Comparison of ENCODE assay signal across 17 cellular contexts in genomic region chr11:12786450-12786849, GRCh38.
DNase-seq lines count a peak whose midpoint lies in the region; ATAC-seq and TF ChIP-seq lines count a peak whose summit lies in the region.
"Had no signal": no experiment of that assay in that cellular context is flagged by ENCODE, and none has a peak within 500 bp of the region (broad histone marks: within the 10 kb centered on the region; RNA-seq: fewer than 3 reads in every experiment).

No MANE protein-coding gene starts in this region.

- H3K9ac ChIP-seq in smooth muscle cell (ENCODE audit: low read depth) = no peak overlapping the region

- TF ChIP-seq POLR2A in heart left ventricle (IDR thresholded peaks at IDR 0.05) = no peak

- TF ChIP-seq CTCF in heart left ventricle (IDR thresholded peaks at IDR 0.05) (no peak), right atrium auricular region (IDR thresholded peaks at IDR 0.05) (no peak), brain (conservative IDR thresholded peaks at IDR 0.05) (no peak), smooth muscle cell (IDR thresholded peaks at IDR 0.05; ENCODE audit: borderline replicate concordance, insufficient read depth, poor library complexity, severe bottlenecking) (no peak)

- 63 to 75% (median 69%) methylated on average over 4 of the region's 4 CpGs for WGBS in heart left ventricle, 4 donors
- WGBS in mesodermal cell (ENCODE audit: insufficient coverage in 2 of 2), 2 experiments = 100% methylated on average over 1 of the region's 4 CpGs
- 95% methylated on average over 4 of the region's 4 CpGs for WGBS in smooth muscle cell (ENCODE audit: low lambda C conversion rate)

- H3K9me3 Mint-ChIP-seq in brain = peaks cover 0 to 2% (median 0%) of the 10 kb centered on the region in 5 experiments

- no peaks in the 10 kb centered on the region for H3K27me3 Mint-ChIP-seq in brain

- H3F3A ChIP-seq in smooth muscle cell (ENCODE audit: low read depth) = peaks cover 18% of the 10 kb centered on the region

- no peak overlapping the region for H3K27ac ChIP-seq in heart left ventricle
- no peak overlapping the region for H3K27ac ChIP-seq in right atrium auricular region
- H3K27ac ChIP-seq in mesodermal cell (ENCODE audit: low read depth, low read length, severe bottlenecking) = peak overlapping the region; percentile 36
- peak overlapping the region; percentile 80 for H3K27ac ChIP-seq in smooth muscle cell (ENCODE audit: low read depth)
- H3K27ac ChIP-seq in SJCRH30 = no peak overlapping the region
- H3K27ac ChIP-seq: HL-60, PC-9 had no signal

- H3K9me3 ChIP-seq in heart left ventricle (no peaks in the 10 kb centered on the region), right atrium auricular region (no peaks in the 10 kb centered on the region), mesodermal cell (ENCODE audit: control insufficient read depth, low read length) (no peaks in the 10 kb centered on the region), smooth muscle cell (replicated peaks; ENCODE audit: low read depth) (no peaks in the 10 kb centered on the region), SJCRH30 (replicated peaks) (no peaks in the 10 kb centered on the region)

- H3K4me3 ChIP-seq in heart left ventricle (no peak overlapping the region), right atrium auricular region (no peak overlapping the region), mesodermal cell (ENCODE audit: extremely low read depth, insufficient read depth, low read length, poor library complexity, severe bottlenecking) (no peak overlapping the region), smooth muscle cell (no peak overlapping the region), SJCRH30 (no peak overlapping the region)
- H3K4me3 ChIP-seq: PC-9 had no signal

- H3K4me2 ChIP-seq in smooth muscle cell = no peak overlapping the region
- H3K4me2 ChIP-seq: PC-9 had no signal

- H3K36me3 ChIP-seq in heart left ventricle (no peaks in the 10 kb centered on the region), right atrium auricular region (no peaks in the 10 kb centered on the region), mesodermal cell (ENCODE audit: control insufficient read depth, insufficient read depth, low read length) (peaks cover 62% of the 10 kb centered on the region), smooth muscle cell (ENCODE audit: low read depth) (no peaks in the 10 kb centered on the region), SJCRH30 (no peaks in the 10 kb centered on the region; the same call in 1 of the 2 replicates)

- peaks cover 59% of the 10 kb centered on the region for H3K4me1 Mint-ChIP-seq in brain
- H3K4me1 Mint-ChIP-seq: CD14-positive monocyte, IgD-negative memory B cell had no signal

- H3K27ac Mint-ChIP-seq in brain = peak overlapping the region in 3 of 5 experiments; percentile 28 to 62 (median 29)
- H3K27ac Mint-ChIP-seq: CD14-positive monocyte, IgD-negative memory B cell had no signal

- peaks cover 89% of the 10 kb centered on the region for H4K20me1 ChIP-seq in smooth muscle cell (ENCODE audit: low read depth)

- no peaks in the 10 kb centered on the region for H3K27me3 ChIP-seq in heart left ventricle
- H3K27me3 ChIP-seq in right atrium auricular region = no peaks in the 10 kb centered on the region
- H3K27me3 ChIP-seq in smooth muscle cell (ENCODE audit: low read depth) = no peaks in the 10 kb centered on the region
- H3K27me3 ChIP-seq in SJCRH30 = no peaks in the 10 kb centered on the region

- no peak overlapping the region for H2AFZ ChIP-seq in smooth muscle cell (ENCODE audit: low read depth)
- H2AFZ ChIP-seq: PC-9 had no signal

- intact Hi-C loops in heart left ventricle (cut with DNase I) = loop anchor here in 1 of 10 donors (5.0 kb wide), 1 partner anchor 44 kb away; no protein-coding TSS in a partner anchor

- peaks cover 99% of the 10 kb centered on the region for H3K79me2 ChIP-seq in smooth muscle cell (ENCODE audit: low read depth)

- peaks cover 16% of the 10 kb centered on the region for H3K36me3 Mint-ChIP-seq in brain
- H3K36me3 Mint-ChIP-seq: CD14-positive monocyte, IgD-negative memory B cell had no signal

- no peak overlapping the region for H3K4me3 Mint-ChIP-seq in brain
- H3K4me3 Mint-ChIP-seq: CD14-positive monocyte, IgD-negative memory B cell had no signal

- DNase-seq in heart left ventricle (no peak), right atrium auricular region (ENCODE audit: low spot score) (no peak), smooth muscle cell (lab: John Stamatoyannopoulos, UW; ENCODE audit: unreplicated experiment) (no peak), glomerular visceral epithelial cell (ENCODE audit: extremely low spot score) (no peak), SJCRH30 (no peak), AG20443 (ENCODE audit: low spot score) (no peak)
- DNase-seq: AML-193, Kasumi-1, NCI-H446 treated with DMSO at 0.1 percent for 48 hours, NCI-H748 treated with DMSO at 0.1 percent for 48 hours, PC-9 had no signal

- peak in 3 of 4 donors; percentile 63 to 71 (median 65) for ATAC-seq in heart left ventricle
- ATAC-seq: HCT116 had no signal

- H3K4me1 ChIP-seq in heart left ventricle (peaks cover 0 to 40% (median 5%) of the 10 kb centered on the region in 12 donors), right atrium auricular region (peaks cover 0 to 15% of the 10 kb centered on the region in 2 donors), mesodermal cell (ENCODE audit: control insufficient read depth, insufficient read depth, low read length, poor library complexity, severe bottlenecking) (peaks cover 39% of the 10 kb centered on the region), smooth muscle cell (ENCODE audit: low read depth) (peaks cover 29% of the 10 kb centered on the region), SJCRH30 (peaks cover 14% of the 10 kb centered on the region)

Comparison
In these comparisons a context has a peak if more than half of its experiments do, and no peak if none do; other contexts are left out.
1. H3K27ac ChIP-seq: peak in mesodermal cell (single experiment) and smooth muscle cell (single experiment); none in heart left ventricle (0 of 12), right atrium auricular region (0 of 2) and SJCRH30 (single experiment).